ENCODE assay signal across 1 cellular context in genomic region chr15:93087825-93088199, GRCh38.
TF ChIP-seq lines count a peak whose summit lies in the region.

No MANE protein-coding gene starts in this region.

TF ChIP-seq in HEK293, 187 proteins besides CTCF, POLR2A, EP300 and RAD21 (continued from another document):
- TF ChIP-seq SCRT1 (tag by site-specific recombination; IDR thresholded peaks at IDR 0.05; ENCODE audit: borderline replicate concordance) (no peak), PRDM6 (tag by site-specific recombination; IDR thresholded peaks at IDR 0.05) (no peak), ZBTB8A (tag by site-specific recombination; IDR thresholded peaks at IDR 0.05) (peak; percentile 39), SP7 (tag by site-specific recombination; IDR thresholded peaks at IDR 0.05) (peak; percentile 62; the same call in 1 of the 2 replicates)
